ENCODE assay signal across 18 cellular contexts in the genomic region with DNA sequence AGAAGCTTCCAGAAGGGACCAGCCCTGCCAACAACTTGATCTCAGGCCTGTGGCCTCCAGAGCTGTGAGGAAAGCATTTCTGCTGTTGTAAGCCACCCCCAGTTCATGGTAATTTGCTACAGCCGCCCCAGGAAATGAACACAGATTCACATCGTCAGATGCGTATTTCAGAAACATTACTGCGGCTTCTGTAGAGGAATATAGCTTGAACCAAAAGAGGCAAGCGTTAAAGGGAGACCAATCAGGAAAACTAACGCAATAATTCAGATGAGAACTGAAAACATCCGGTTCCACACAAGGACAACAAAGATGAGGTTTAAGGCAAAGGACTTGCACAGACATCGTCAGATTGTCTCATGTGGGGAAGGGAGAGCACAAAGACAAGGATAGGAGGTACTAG.
DNase-seq lines count a peak whose midpoint lies in the region; ATAC-seq and TF ChIP-seq lines count a peak whose summit lies in the region.
"Had no signal": no experiment of that assay in that cellular context is flagged by ENCODE, and none has a peak within 500 bp of the region (broad histone marks: within the 10 kb centered on the region; RNA-seq: fewer than 3 reads in every experiment).

No MANE protein-coding gene starts in this region.

- peak; percentile 66 for DNase-seq in activated effector memory CD4-positive, alpha-beta T cell treated with anti-CD3 and anti-CD28 coated beads, Interleukin-2, amount 50 U/mL, for 16 hours
- DNase-seq in activated effector memory CD4-positive, alpha-beta T cell treated with Interleukin-2 at 50 U/mL for 16 hours: no peak
- DNase-seq in caudate nucleus (lab: John Stamatoyannopoulos, UW) (no peak), neural progenitor cell (ENCODE audit: low spot score) (no peak), GM23338 (ENCODE audit: low spot score) (no peak), NCI-H1694 (lab: John Stamatoyannopoulos, UW) (no peak), iPS-NIHi11 (ENCODE audit: low spot score) (no peak)
- DNase-seq: amniotic stem cell; Calu3; cortex of kidney; H7; kidney; NCI-H524 treated with DMSO at 0.1 percent for 48 hours; NK-92 treated with Interleukin-12 subunit alpha and Interleukin-12 subunit beta, amount 100 ng/mL, for 24 hours; Peyer's patch had no signal

- H3K27me3 ChIP-seq in OCI-LY1 (ENCODE audit: insufficient read depth, low read length) (no peaks in the 10 kb centered on the region), neural progenitor cell (no peaks in the 10 kb centered on the region), GM23338 (ENCODE audit: insufficient read depth) (no peaks in the 10 kb centered on the region)
- H3K27me3 ChIP-seq: Peyer's patch had no signal

- no peak for TF ChIP-seq CTCF in OCI-LY1 (IDR thresholded peaks at IDR 0.05; ENCODE audit: low read length)
- TF ChIP-seq CTCF in neural progenitor cell (IDR thresholded peaks at IDR 0.05): no peak
- TF ChIP-seq CTCF in GM23338 (conservative IDR thresholded peaks at IDR 0.05; ENCODE audit: low read depth in 2 of 2): no peak

- no peaks in the 10 kb centered on the region for H3K36me3 ChIP-seq in OCI-LY1 (ENCODE audit: insufficient read depth, low read length)
- H3K36me3 ChIP-seq in neural progenitor cell: no peaks in the 10 kb centered on the region
- H3K36me3 ChIP-seq in GM23338 (ENCODE audit: insufficient read depth): no peaks in the 10 kb centered on the region
- H3K36me3 ChIP-seq: Peyer's patch had no signal

- no peak overlapping the region; the same call in 1 of the 2 replicates for H3K9ac ChIP-seq in OCI-LY1 (ENCODE audit: low read length)
- H3K9ac ChIP-seq in neural progenitor cell: no peak overlapping the region

- H3K27ac Mint-ChIP-seq in neural progenitor cell (peak overlapping the region; percentile 47), GM23338 (no peak overlapping the region)
- H3K27ac Mint-ChIP-seq: B cell had no signal

- H3K36me3 Mint-ChIP-seq in neural progenitor cell (no peaks in the 10 kb centered on the region), GM23338 (ENCODE audit: low read depth) (no peaks in the 10 kb centered on the region)

- H3K4me1 Mint-ChIP-seq in neural progenitor cell (peaks cover 27% of the 10 kb centered on the region), GM23338 (peaks cover 31% of the 10 kb centered on the region)

- H3K27ac ChIP-seq in OCI-LY1 (ENCODE audit: low read depth, low read length, poor library complexity, severe bottlenecking): no peak overlapping the region
- peak overlapping the region; percentile 19 for H3K27ac ChIP-seq in caudate nucleus (ENCODE audit: low read depth, low read length)
- H3K27ac ChIP-seq in neural progenitor cell: no peak overlapping the region
- H3K27ac ChIP-seq in GM23338 (ENCODE audit: low read depth): no peak overlapping the region

- H3K9me3 Mint-ChIP-seq in neural progenitor cell (peaks cover 23% of the 10 kb centered on the region), GM23338 (no peaks in the 10 kb centered on the region; the same call in 2 of the 3 replicates)

- H3K4me1 ChIP-seq in OCI-LY1 (ENCODE audit: insufficient read depth, low read length, severe bottlenecking) (peaks cover 33% of the 10 kb centered on the region), neural progenitor cell (peaks cover 5% of the 10 kb centered on the region), GM23338 (ENCODE audit: insufficient read depth) (peaks cover 7% of the 10 kb centered on the region; the same call in 1 of the 2 replicates)

- no peak for ATAC-seq in GM23338
- ATAC-seq: activated CD4-positive, CD25-positive, alpha-beta regulatory T cell treated with anti-CD3 and anti-CD28 coated beads, Interleukin-2, amount 50 U/mL, for 24 hours had no signal

- no peak overlapping the region for H3K4me3 Mint-ChIP-seq in neural progenitor cell
- H3K4me3 Mint-ChIP-seq in GM23338: no peak overlapping the region
- H3K4me3 Mint-ChIP-seq: B cell had no signal

- H3K4me2 ChIP-seq in OCI-LY1 (ENCODE audit: low read length): peak overlapping the region; percentile 37; the same call in 1 of the 2 replicates
- H3K4me2 ChIP-seq in neural progenitor cell: no peak overlapping the region
- H3K4me2 ChIP-seq in GM23338: no peak overlapping the region

- H3K4me3 ChIP-seq in OCI-LY1 (ENCODE audit: low read depth, low read length, poor library complexity, severe bottlenecking) (no peak overlapping the region), neural progenitor cell (no peak overlapping the region), GM23338 (no peak overlapping the region)
- H3K4me3 ChIP-seq: Peyer's patch had no signal

- H3K9me3 ChIP-seq in OCI-LY1 (ENCODE audit: low read length) (no peaks in the 10 kb centered on the region), neural progenitor cell (ENCODE audit: low read depth) (no peaks in the 10 kb centered on the region)
- H3K9me3 ChIP-seq: Peyer's patch had no signal

- H3K9me2 ChIP-seq in OCI-LY1 (ENCODE audit: low read depth, low read length) (no peaks in the 10 kb centered on the region), GM23338 (ENCODE audit: insufficient read depth) (no peaks in the 10 kb centered on the region)

- H3K79me2 ChIP-seq in OCI-LY1 (ENCODE audit: insufficient read depth, low read length) (no peaks in the 10 kb centered on the region), neural progenitor cell (ENCODE audit: low read depth) (no peaks in the 10 kb centered on the region), GM23338 (replicated peaks; ENCODE audit: insufficient read depth) (no peaks in the 10 kb centered on the region)

- no peaks in the 10 kb centered on the region; the same call in 1 of the 2 replicates for H3F3A ChIP-seq in OCI-LY1 (ENCODE audit: insufficient read depth, low read length)
- no peaks in the 10 kb centered on the region for H3F3A ChIP-seq in neural progenitor cell (ENCODE audit: low read depth)
- no peaks in the 10 kb centered on the region for H3F3A ChIP-seq in GM23338 (replicated peaks; ENCODE audit: low read depth)

- no peaks in the 10 kb centered on the region for H4K20me1 ChIP-seq in OCI-LY1 (ENCODE audit: insufficient read depth, low read length)
- H4K20me1 ChIP-seq in neural progenitor cell (ENCODE audit: low read depth): no peaks in the 10 kb centered on the region
- H4K20me1 ChIP-seq in GM23338 (replicated peaks; ENCODE audit: insufficient read depth): no peaks in the 10 kb centered on the region

- H3K27me3 Mint-ChIP-seq in neural progenitor cell (ENCODE audit: insufficient read depth, low read depth) (peaks cover 2% of the 10 kb centered on the region), GM23338 (ENCODE audit: insufficient read depth, low read depth, poor library complexity) (peaks cover 12% of the 10 kb centered on the region)
- H3K27me3 Mint-ChIP-seq: B cell had no signal

- H2AFZ ChIP-seq in OCI-LY1 (ENCODE audit: low read length) (0 out of 2 replicates have a peak overlapping the region, but pooled peaks have one; percentile 34), neural progenitor cell (replicated peaks) (peak overlapping the region; percentile 34), GM23338 (no peak overlapping the region)

TF ChIP-seq in GM23338, 12 proteins besides CTCF, POLR2A, EP300 and RAD21 (continues in another document):
- TF ChIP-seq CREB1 (CRISPR knock-in tag; IDR thresholded peaks at IDR 0.05; ENCODE audit: low read depth): no peak
- no peak for TF ChIP-seq EZH2 (IDR thresholded peaks at IDR 0.05; ENCODE audit: low read depth, unreplicated experiment)
- no peak for TF ChIP-seq STAT1 (IDR thresholded peaks at IDR 0.05; ENCODE audit: unreplicated experiment)
- TF ChIP-seq, protein P1, sequence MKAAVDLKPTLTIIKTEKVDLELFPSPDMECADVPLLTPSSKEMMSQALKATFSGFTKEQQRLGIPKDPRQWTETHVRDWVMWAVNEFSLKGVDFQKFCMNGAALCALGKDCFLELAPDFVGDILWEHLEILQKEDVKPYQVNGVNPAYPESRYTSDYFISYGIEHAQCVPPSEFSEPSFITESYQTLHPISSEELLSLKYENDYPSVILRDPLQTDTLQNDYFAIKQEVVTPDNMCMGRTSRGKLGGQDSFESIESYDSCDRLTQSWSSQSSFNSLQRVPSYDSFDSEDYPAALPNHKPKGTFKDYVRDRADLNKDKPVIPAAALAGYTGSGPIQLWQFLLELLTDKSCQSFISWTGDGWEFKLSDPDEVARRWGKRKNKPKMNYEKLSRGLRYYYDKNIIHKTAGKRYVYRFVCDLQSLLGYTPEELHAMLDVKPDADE (IDR thresholded peaks at IDR 0.05): no peak
- TF ChIP-seq JUNB (IDR thresholded peaks at IDR 0.05; ENCODE audit: unreplicated experiment): no peak
- TF ChIP-seq EZH2phosphoT487 (IDR thresholded peaks at IDR 0.05; ENCODE audit: unreplicated experiment): no peak
- no peak for TF ChIP-seq NANOG (IDR thresholded peaks at IDR 0.05; ENCODE audit: borderline replicate concordance)
